ENCODE assay signal across 16 cellular contexts in the genomic region with DNA sequence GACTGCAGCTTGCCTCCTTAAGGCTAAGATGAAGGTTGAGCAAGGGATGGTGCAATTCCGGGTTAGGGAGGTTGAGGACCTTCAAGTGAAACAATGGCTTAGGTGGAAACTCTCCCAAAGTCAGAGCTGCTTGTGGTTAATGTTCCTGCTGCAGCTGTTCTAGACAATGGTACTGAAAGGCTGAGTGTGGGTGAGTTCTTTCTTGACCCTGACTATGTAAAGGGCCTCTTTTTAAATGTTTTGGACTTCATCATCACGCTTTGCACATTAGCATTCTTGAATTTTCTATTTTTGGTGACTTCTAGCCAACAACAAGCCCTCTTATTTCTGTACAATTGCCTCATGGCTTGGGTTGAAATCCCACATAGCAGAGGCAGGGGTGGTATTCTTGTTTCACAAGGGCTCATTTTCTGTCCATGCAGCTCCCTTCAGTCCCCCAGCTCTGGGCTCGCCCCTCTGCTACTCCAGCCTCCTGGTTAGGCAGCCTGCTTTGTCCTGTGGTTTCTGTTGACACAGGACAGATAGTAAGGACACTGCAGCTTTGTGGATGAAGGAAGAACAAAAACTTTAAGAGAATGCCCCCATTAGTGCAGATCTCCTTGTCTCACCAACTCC.
DNase-seq lines count a peak whose midpoint lies in the region; ATAC-seq lines count a peak whose summit lies in the region.
"Had no signal": no experiment of that assay in that cellular context is flagged by ENCODE, and none has a peak within 500 bp of the region (broad histone marks: within the 10 kb centered on the region; RNA-seq: fewer than 3 reads in every experiment).

No MANE protein-coding gene starts in this region.

- DNase-seq in EH (ENCODE audit: low read depth) (peak; percentile 13), RPMI7951 (ENCODE audit: low read depth) (peak; percentile 21), foreskin melanocyte (peak; percentile 59), sciatic nerve (ENCODE audit: low spot score) (no peak), SKM-1 (lab: John Stamatoyannopoulos, UW; ENCODE audit: unreplicated experiment) (no peak)
- DNase-seq in activated CD4-positive, alpha-beta T cell treated with anti-CD3 and anti-CD28 coated beads, Interleukin-2, amount 50 U/mL, for 4 hours, result no peak
- DNase-seq: CD8-positive, alpha-beta T cell; DMS53; KBM-7; NCI-H1048; NCI-H1436; NCI-H1930; NCI-H226; NCI-H524 treated with DMSO at 0.1 percent for 48 hours had no signal

- ATAC-seq in sciatic nerve, result peak; percentile 72
- ATAC-seq in GM18519 (IDR thresholded peaks at IDR 0.05; ENCODE audit: low FRiP score, unreplicated experiment), result no peak
- ATAC-seq: A549; CD8-positive, alpha-beta T cell had no signal

- intact Hi-C loops in sciatic nerve (cut with DNase I), result no loop called here

Comparison
In these comparisons a context has a peak if more than half of its experiments do, and no peak if none do; other contexts are left out.
1. DNase-seq: peak in EH (single experiment), RPMI7951 (single experiment) and foreskin melanocyte (single experiment); none in sciatic nerve (single experiment), SKM-1 (single experiment) and activated CD4-positive, alpha-beta T cell treated with anti-CD3 and anti-CD28 coated beads, Interleukin-2, amount 50 U/mL, for 4 hours (0 of 2).